6 cellular contexts compared by ENCODE assay signal in the genomic region with DNA sequence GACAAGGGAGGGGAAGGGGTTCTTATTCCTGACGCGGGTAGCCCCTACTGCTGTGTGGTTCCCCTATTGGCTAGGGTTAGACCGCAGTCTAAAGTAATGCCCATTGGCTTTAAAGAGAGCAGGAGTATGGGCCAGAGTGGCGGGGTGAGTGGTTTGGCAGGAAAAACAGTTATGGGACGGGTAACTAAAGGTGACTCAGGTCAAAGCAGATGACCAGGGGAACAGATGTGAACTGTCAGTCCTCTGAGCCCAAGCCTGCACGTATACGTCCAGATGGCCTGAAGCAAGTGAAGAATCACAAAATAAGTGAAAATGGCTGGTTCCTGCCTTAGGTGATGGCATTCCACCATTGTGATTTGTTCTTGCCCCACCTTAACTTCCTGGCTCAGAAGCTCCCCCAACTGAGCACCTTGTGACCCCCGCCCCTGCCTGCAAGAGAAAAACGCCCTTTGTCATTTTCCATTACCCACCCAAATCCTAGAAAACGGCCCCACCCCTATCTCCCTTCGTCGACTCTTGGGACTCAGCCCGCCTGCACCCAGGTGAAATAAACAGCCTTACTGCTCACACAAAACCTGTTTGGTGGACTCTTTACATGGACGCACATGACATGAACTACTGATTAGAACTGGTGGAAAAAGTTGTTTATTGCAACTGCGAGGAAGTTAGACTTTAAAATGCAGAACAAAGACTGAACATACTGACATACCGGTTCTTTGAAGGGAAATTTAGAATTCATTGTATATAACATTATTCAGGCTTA. TPM values are rescaled to one million over a fixed set of nuclear protein-coding genes. Genes with fewer than 3 reads are reported as not detected.
DNase-seq lines count a peak whose midpoint lies in the region; TF ChIP-seq lines count a peak whose summit lies in the region.

No MANE protein-coding gene starts in this region.

- H3K36me3 ChIP-seq in colonic mucosa: no peaks in the 10 kb centered on the region

- H3K36me3 Mint-ChIP-seq in activated CD4-positive, alpha-beta T cell treated with anti-CD3 and anti-CD28 coated beads, Interleukin-2, amount 10 ng/mL, durations not matched to agents 24 days and 14 days (ENCODE audit: low read depth): peaks cover 3% of the 10 kb centered on the region

- H3K9me3 Mint-ChIP-seq in activated CD4-positive, alpha-beta T cell treated with anti-CD3 and anti-CD28 coated beads, Interleukin-2, amount 10 ng/mL, durations not matched to agents 24 days and 14 days: no peaks in the 10 kb centered on the region

- peaks cover 6% of the 10 kb centered on the region for H3K4me1 ChIP-seq in colonic mucosa

- H3K9me3 ChIP-seq in colonic mucosa: no peaks in the 10 kb centered on the region

- H3K9ac ChIP-seq in colonic mucosa (ENCODE audit: low read depth in 2 of 2, low read length in 2 of 2): peak overlapping the region; percentile 60 to 65

- peak overlapping the region; percentile 90 for H3K4me3 Mint-ChIP-seq in activated CD4-positive, alpha-beta T cell treated with anti-CD3 and anti-CD28 coated beads, Interleukin-2, amount 10 ng/mL, durations not matched to agents 24 days and 14 days

- no peak for TF ChIP-seq CTCF in colonic mucosa (IDR thresholded peaks at IDR 0.05)

- H3K4me1 Mint-ChIP-seq in activated CD4-positive, alpha-beta T cell treated with anti-CD3 and anti-CD28 coated beads, Interleukin-2, amount 10 ng/mL, durations not matched to agents 24 days and 14 days: peaks cover 15% of the 10 kb centered on the region

- no peaks in the 10 kb centered on the region for H3K27me3 ChIP-seq in colonic mucosa

- no peaks in the 10 kb centered on the region for H3K27me3 Mint-ChIP-seq in activated CD4-positive, alpha-beta T cell treated with anti-CD3 and anti-CD28 coated beads, Interleukin-2, amount 10 ng/mL, durations not matched to agents 24 days and 14 days

- peak overlapping the region; percentile 82 for H3K27ac Mint-ChIP-seq in activated CD4-positive, alpha-beta T cell treated with anti-CD3 and anti-CD28 coated beads, Interleukin-2, amount 10 ng/mL, durations not matched to agents 24 days and 14 days

- DNase-seq in activated CD4-positive, alpha-beta T cell treated with anti-CD3 and anti-CD28 coated beads, Interleukin-2, amount 10 ng/mL, durations not matched to agents 24 days and 14 days: peak; percentile 74
- no peak for DNase-seq in activated CD4-positive, alpha-beta T cell treated with anti-CD3 and anti-CD28 coated beads, Interleukin-2, amount 50 U/mL, for 1 hour
- DNase-seq in colonic mucosa (peak; percentile 64), pons (ENCODE audit: low spot score) (peak; percentile 23), MV-4-11 (lab: John Stamatoyannopoulos, UW) (no peak)
- no peak for DNase-seq in stimulated activated CD4-positive, alpha-beta T cell treated with anti-CD3 and anti-CD28 coated beads, Interleukin-4, amount 100 ng/mL, for 24 hours

- peak overlapping the region; percentile 65 for H3K4me3 ChIP-seq in colonic mucosa

- H3K27ac ChIP-seq in colonic mucosa: peak overlapping the region; percentile 32

- intact Hi-C loops in activated CD4-positive, alpha-beta T cell treated with anti-CD3 and anti-CD28 coated beads, Interleukin-2, amount 10 ng/mL, durations not matched to agents 24 days and 14 days (cut with micrococcal nuclease): loop anchor here (1.0 kb wide), 3 partner anchors 64 to 144 kb away; a partner anchor contains a TSS
- intact Hi-C loops in colonic mucosa (cut with DNase I): no loop called here

RNA-seq across cellular contexts. Expression of a gene that starts 0.8 kb away (rescaled TPM):
- total RNA-seq in activated CD4-positive, alpha-beta T cell treated with anti-CD3 and anti-CD28 coated beads, Interleukin-2, amount 10 ng/mL, durations not matched to agents 24 days and 14 days: 98.0 and 98.5 TPM in 2 replicates
- 10 to 100 TPM; 16.6 to 62.9 TPM for total RNA-seq in colonic mucosa

RNA-seq across cellular contexts. Expression of a gene that starts 21.3 kb away (rescaled TPM):
- 0.40 and 0.75 TPM in 2 replicates for total RNA-seq in activated CD4-positive, alpha-beta T cell treated with anti-CD3 and anti-CD28 coated beads, Interleukin-2, amount 10 ng/mL, durations not matched to agents 24 days and 14 days
- under 1 TPM; 0.16 to 0.64 TPM for total RNA-seq in colonic mucosa

RNA-seq across cellular contexts. Expression of a gene that starts 35.3 kb away (rescaled TPM):
- total RNA-seq in activated CD4-positive, alpha-beta T cell treated with anti-CD3 and anti-CD28 coated beads, Interleukin-2, amount 10 ng/mL, durations not matched to agents 24 days and 14 days: 4.9 and 5.2 TPM in 2 replicates
- total RNA-seq in colonic mucosa: 10 to 100 TPM; 43.5 to 74.0 TPM

RNA-seq across cellular contexts. Expression of a gene that starts 41.2 kb away (rescaled TPM):
- total RNA-seq in activated CD4-positive, alpha-beta T cell treated with anti-CD3 and anti-CD28 coated beads, Interleukin-2, amount 10 ng/mL, durations not matched to agents 24 days and 14 days: 102 and 107 TPM in 2 replicates
- total RNA-seq in colonic mucosa: 10 to 100 TPM; 19.6 to 74.0 TPM

RNA-seq across cellular contexts. Expression of a gene that starts 49.7 kb away (rescaled TPM):
- total RNA-seq in activated CD4-positive, alpha-beta T cell treated with anti-CD3 and anti-CD28 coated beads, Interleukin-2, amount 10 ng/mL, durations not matched to agents 24 days and 14 days: not detected in 2 replicates
- total RNA-seq in colonic mucosa: 1 to 10 TPM in 1 of 2 donors, under 1 TPM in 1; 0.57 to 2.0 TPM

Comparison
In these comparisons a context has a peak if more than half of its experiments do, and no peak if none do; other contexts are left out.
1. DNase-seq: peak in activated CD4-positive, alpha-beta T cell treated with anti-CD3 and anti-CD28 coated beads, Interleukin-2, amount 10 ng/mL, durations not matched to agents 24 days and 14 days (single experiment), colonic mucosa (single experiment) and pons (single experiment); none in activated CD4-positive, alpha-beta T cell treated with anti-CD3 and anti-CD28 coated beads, Interleukin-2, amount 50 U/mL, for 1 hour (single experiment), stimulated activated CD4-positive, alpha-beta T cell treated with anti-CD3 and anti-CD28 coated beads, Interleukin-4, amount 100 ng/mL, for 24 hours (single experiment) and MV-4-11 (single experiment).